Comparison of ENCODE assay signal across 7 cellular contexts in genomic region chr7:105304040-105304895, GRCh38.
DNase-seq lines count a peak whose midpoint lies in the region; ATAC-seq, FAIRE-seq and TF ChIP-seq lines count a peak whose summit lies in the region.

No MANE protein-coding gene starts in this region.

- intact Hi-C loops in Panc1 (cut with micrococcal nuclease; ENCODE audit: unreplicated experiment) = no loop called here

- in situ Hi-C loops in Panc1 (cut with HindIII; ENCODE audit: low pct_unique_long_range_greater_than_20kb, low sequenced_read_pairs) = no loop called here

- H3K36me3 ChIP-seq in Panc1 (ENCODE audit: control insufficient read depth, insufficient read depth, low read length) = no peaks in the 10 kb centered on the region
- no peaks in the 10 kb centered on the region for H3K36me3 ChIP-seq in small intestine (ENCODE audit: control insufficient read depth in 2 of 2, insufficient read depth in 2 of 2, low read length in 2 of 2)

- TF ChIP-seq CTCF in Panc1 (IDR thresholded peaks at IDR 0.05) = no peak; the same call in 1 of the 2 replicates

- peaks cover 41% of the 10 kb centered on the region for H3K4me1 ChIP-seq in Panc1 (ENCODE audit: control insufficient read depth, insufficient read depth, low read length)
- peaks cover 0 to 7% of the 10 kb centered on the region in 2 donors for H3K4me1 ChIP-seq in small intestine (ENCODE audit: control insufficient read depth in 2 of 2, insufficient read depth in 1 of 2, low read depth in 1 of 2, low read length in 1 of 2)

- H3K9me3 ChIP-seq in Panc1 (ENCODE audit: control insufficient read depth, insufficient read depth, low read depth, low read length) (no peaks in the 10 kb centered on the region; the same call in 1 of the 2 replicates), small intestine (ENCODE audit: control insufficient read depth, low read depth) (no peaks in the 10 kb centered on the region)

- H3K27me3 ChIP-seq in Panc1 (ENCODE audit: control insufficient read depth, insufficient read depth, low read length) = no peaks in the 10 kb centered on the region
- H3K27me3 ChIP-seq in small intestine (ENCODE audit: control insufficient read depth in 2 of 2, insufficient read depth in 2 of 2, low read length in 2 of 2) = no peaks in the 10 kb centered on the region

- ATAC-seq in GM18907 (IDR thresholded peaks at IDR 0.05; ENCODE audit: unreplicated experiment) = peak; percentile 81
- ATAC-seq in HG02678 (IDR thresholded peaks at IDR 0.05; ENCODE audit: unreplicated experiment) = peak; percentile 83
- ATAC-seq in Panc1 = peak; percentile 85

- H3K4me3 ChIP-seq in Panc1 (ENCODE audit: low read depth in 2 of 2, low read length in 2 of 2) = peak overlapping the region in 1 of 2 experiments; percentile 5; a peak in 1 of 4 replicates
- H3K4me3 ChIP-seq in small intestine (ENCODE audit: low read depth in 1 of 2, low read length in 2 of 2) = no peak overlapping the region

- CTCF ChIA-PET in Panc1 (lab: Charles Lee) = no interaction called here

- no TSS peak for BruUV-seq in Panc1 (replicated peaks; lab: Mats Ljungman, UMichigan)

- DNase-seq in Panc1 (ENCODE audit: low read depth, low spot score) (peak; percentile 30), globus pallidus (ENCODE audit: low spot score) (peak; percentile 95), NCI-H1436 (lab: John Stamatoyannopoulos, UW) (no peak), small intestine (no peak), mucosa of gallbladder (ENCODE audit: low spot score) (no peak)

- peak overlapping the region; percentile 86 for H3K27ac ChIP-seq in Panc1 (ENCODE audit: low read length)
- no peak overlapping the region for H3K27ac ChIP-seq in small intestine (ENCODE audit: low read depth in 1 of 2, low read length in 1 of 2)

- 8 to 31% (median 20%) methylated on average over 5 of the region's 5 CpGs for WGBS in small intestine, 3 donors

- no peak for FAIRE-seq in small intestine (lab: Jason Lieb, UNC)

- POLR2A ChIA-PET in Panc1 (lab: Charles Lee) = no interaction called here

Comparison
In these comparisons a context has a peak if more than half of its experiments do, and no peak if none do; other contexts are left out.
1. DNase-seq: peak in Panc1 (single experiment) and globus pallidus (single experiment); none in NCI-H1436 (single experiment), small intestine (single experiment) and mucosa of gallbladder (single experiment).
2. Peak in every context shown above with its lines, with median percentiles within 50 percentile points of each other: ATAC-seq.